In the genomic region with DNA sequence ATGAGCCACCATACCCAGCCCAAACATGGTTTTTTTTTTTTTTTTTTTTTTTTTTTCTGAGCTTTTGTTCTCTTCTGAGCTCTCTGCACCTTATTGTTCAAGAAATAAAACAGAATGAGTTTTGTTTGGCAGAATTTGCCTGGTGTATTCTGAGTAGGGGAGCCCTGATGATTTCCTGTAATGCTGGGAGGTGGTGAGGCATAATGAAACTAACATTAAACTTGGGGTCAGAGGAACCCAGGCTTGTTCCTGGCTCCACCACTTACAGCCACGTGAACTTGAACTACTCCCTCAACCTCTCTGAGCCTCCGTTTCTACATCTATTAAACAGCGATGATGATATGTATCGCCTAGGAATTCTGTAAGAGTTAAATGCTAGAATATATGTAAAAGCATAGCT, we compare ENCODE assay signal across 1 cellular context.
TF ChIP-seq lines count a peak whose summit lies in the region.

No MANE protein-coding gene starts in this region.

TF ChIP-seq in HepG2, 621 proteins besides CTCF, POLR2A, EP300 and RAD21 (continued from another document):
- no peak for TF ChIP-seq RARA (CRISPR knock-in tag; IDR thresholded peaks at IDR 0.05)
